12 cellular contexts compared by ENCODE assay signal in genomic region chr10:110068780-110069179, GRCh38.
DNase-seq lines count a peak whose midpoint lies in the region; ATAC-seq and TF ChIP-seq lines count a peak whose summit lies in the region.
"Had no signal": no experiment of that assay in that cellular context is flagged by ENCODE, and none has a peak within 500 bp of the region (broad histone marks: within the 10 kb centered on the region; RNA-seq: fewer than 3 reads in every experiment).

No MANE protein-coding gene starts in this region.

- peak overlapping the region; percentile 53 for H3K4me3 Mint-ChIP-seq in activated naive CD4-positive, alpha-beta T cell treated with anti-CD3 and anti-CD28 coated beads for 36 hours
- H3K4me3 Mint-ChIP-seq in T-cell: peak overlapping the region in 2 of 3 donors; percentile 52 to 67

- peaks cover 85% of the 10 kb centered on the region for H3K4me1 Mint-ChIP-seq in activated naive CD4-positive, alpha-beta T cell treated with anti-CD3 and anti-CD28 coated beads for 36 hours (ENCODE audit: low read depth)
- H3K4me1 Mint-ChIP-seq in T-cell: peaks cover 92 to 100% (median 94%) of the 10 kb centered on the region in 3 donors

- no peaks in the 10 kb centered on the region for H3K36me3 Mint-ChIP-seq in activated naive CD4-positive, alpha-beta T cell treated with anti-CD3 and anti-CD28 coated beads for 36 hours (ENCODE audit: low read depth)
- H3K36me3 Mint-ChIP-seq in T-cell: no peaks in the 10 kb centered on the region

- no peaks in the 10 kb centered on the region for H3K36me3 ChIP-seq in esophagus squamous epithelium
- H3K36me3 ChIP-seq in thyroid gland: no peaks in the 10 kb centered on the region

- DNase-seq in activated naive CD4-positive, alpha-beta T cell treated with anti-CD3 and anti-CD28 coated beads for 36 hours: no peak
- no peak for DNase-seq in activated naive CD4-positive, alpha-beta T cell treated with Interleukin-2 at 50 U/mL for 16 hours
- DNase-seq in T-cell: no peak
- DNase-seq in esophagus squamous epithelium (lab: John Stamatoyannopoulos, UW): no peak
- DNase-seq in thyroid gland: no peak
- no peak for DNase-seq in putamen (ENCODE audit: low spot score)
- no peak for DNase-seq in NCI-H146 treated with DMSO at 0.1 percent for 48 hours (lab: John Stamatoyannopoulos, UW; ENCODE audit: unreplicated experiment)
- no peak for DNase-seq in posterior vena cava (ENCODE audit: low spot score)
- DNase-seq: activated effector memory CD4-positive, alpha-beta T cell treated with Interleukin-2 at 50 U/mL for 16 hours; NCI-H1048; NCI-H446 treated with DMSO at 0.1 percent for 48 hours; SHP77 had no signal

- H3K27ac Mint-ChIP-seq in activated naive CD4-positive, alpha-beta T cell treated with anti-CD3 and anti-CD28 coated beads for 36 hours: peak overlapping the region; percentile 91
- peak overlapping the region; percentile 94 to 95 for H3K27ac Mint-ChIP-seq in T-cell

- CTCF ChIA-PET in activated naive CD4-positive, alpha-beta T cell treated with anti-CD3 and anti-CD28 coated beads for 36 hours (lab: Charles Lee): interaction anchor here (0.7 to 1.5 kb wide), 2 partner anchors 59 to 80 kb away, joined by 3 to 7 read pairs; no protein-coding TSS in a partner anchor
- CTCF ChIA-PET in T-cell (lab: Charles Lee): interaction anchor here (0.7 to 1.8 kb wide), 7 partner anchors 8 to 158 kb away, joined by 3 to 6 read pairs (median 4); no protein-coding TSS in a partner anchor

- 76 to 78% methylated on average over 6 to 7 of the region's 7 CpGs for WGBS in esophagus squamous epithelium, 2 donors
- WGBS in thyroid gland, 2 donors: 81 to 82% methylated on average over 7 of the region's 7 CpGs

- H3K4me1 ChIP-seq in esophagus squamous epithelium: peaks cover 0 to 49% (median 29%) of the 10 kb centered on the region in 3 donors
- peaks cover 50 to 80% of the 10 kb centered on the region in 2 donors for H3K4me1 ChIP-seq in thyroid gland

- H3K9me3 Mint-ChIP-seq in activated naive CD4-positive, alpha-beta T cell treated with anti-CD3 and anti-CD28 coated beads for 36 hours: no peaks in the 10 kb centered on the region
- H3K9me3 Mint-ChIP-seq in T-cell: no peaks in the 10 kb centered on the region

- TF ChIP-seq CTCF in esophagus squamous epithelium (IDR thresholded peaks at IDR 0.05): no peak
- TF ChIP-seq CTCF in thyroid gland (IDR thresholded peaks at IDR 0.05): no peak

- H3K4me3 ChIP-seq in esophagus squamous epithelium (no peak overlapping the region), thyroid gland (replicated peaks in 1 of 3) (no peak overlapping the region)

- no peaks in the 10 kb centered on the region for H3K27me3 Mint-ChIP-seq in activated naive CD4-positive, alpha-beta T cell treated with anti-CD3 and anti-CD28 coated beads for 36 hours (ENCODE audit: low read depth)
- H3K27me3 Mint-ChIP-seq in T-cell: no peaks in the 10 kb centered on the region

- ATAC-seq in T-cell (replicated peaks in 1 of 4): no peak

- H3K27me3 ChIP-seq in esophagus squamous epithelium (no peaks in the 10 kb centered on the region), thyroid gland (no peaks in the 10 kb centered on the region)

- TF ChIP-seq POLR2A in esophagus squamous epithelium (IDR thresholded peaks at IDR 0.05): no peak
- no peak for TF ChIP-seq POLR2A in thyroid gland (IDR thresholded peaks at IDR 0.05)

- H3K9me3 ChIP-seq in esophagus squamous epithelium (no peaks in the 10 kb centered on the region), thyroid gland (no peaks in the 10 kb centered on the region)

- POLR2A ChIA-PET in T-cell (lab: Charles Lee): interaction anchor here (0.5 to 1.5 kb wide), 6 partner anchors 9 to 834 kb away, joined by 3 to 6 read pairs (median 4); no protein-coding TSS in a partner anchor

- intact Hi-C loops in activated naive CD4-positive, alpha-beta T cell treated with anti-CD3 and anti-CD28 coated beads for 36 hours (cut with micrococcal nuclease): loop anchor here (1.0 to 5.0 kb wide), 7 partner anchors 8 to 434 kb away; no protein-coding TSS in a partner anchor
- intact Hi-C loops in esophagus squamous epithelium (cut with DNase I) (no loop called here), thyroid gland (cut with DNase I) (no loop called here), posterior vena cava (cut with DNase I) (no loop called here)

- H3K27ac ChIP-seq in esophagus squamous epithelium (peak overlapping the region in 3 of 4 donors; percentile 60 to 66 (median 65)), thyroid gland (peak overlapping the region in 2 of 3 donors; percentile 47 to 86)
